21 cellular contexts compared by ENCODE assay signal in the genomic region with DNA sequence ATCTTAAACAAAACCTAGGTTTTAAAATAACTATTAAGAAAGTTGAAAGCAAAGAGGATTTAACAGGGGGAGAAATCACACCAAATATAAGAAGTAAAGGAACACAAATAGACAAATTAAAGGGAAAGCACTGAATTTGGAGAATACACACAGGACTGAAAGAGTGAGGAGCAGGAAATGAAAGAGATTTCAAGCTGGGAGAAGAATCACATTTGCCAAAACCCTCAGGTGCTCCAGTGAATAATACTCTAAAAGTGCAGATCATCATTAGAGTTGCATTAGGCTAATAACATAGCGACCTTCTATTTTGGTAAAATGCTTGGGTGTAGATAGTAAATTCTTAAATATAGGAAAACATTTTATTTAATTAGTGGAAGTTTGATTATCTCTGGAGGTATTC.
"Had no signal": no experiment of that assay in that cellular context is flagged by ENCODE, and none has a peak within 500 bp of the region (broad histone marks: within the 10 kb centered on the region; RNA-seq: fewer than 3 reads in every experiment).

No MANE protein-coding gene starts in this region.

- H3K4me1 ChIP-seq: pancreas, suprapubic skin, transverse colon, upper lobe of right lung, uterus had no signal

- H3K4me3 ChIP-seq: dorsolateral prefrontal cortex, hepatocyte, pancreas, smooth muscle cell, suprapubic skin, transverse colon, upper lobe of right lung, uterus had no signal

- H3K4me3 Mint-ChIP-seq: naive thymus-derived CD8-positive, alpha-beta T cell; stimulated activated naive CD8-positive, alpha-beta T cell treated with anti-CD3 and anti-CD28 coated beads, Interleukin-15, amount 100 ng/mL, for 72 hours had no signal

- H3K27me3 ChIP-seq: dorsolateral prefrontal cortex, hepatocyte, neutrophil, pancreas, suprapubic skin, transverse colon, upper lobe of right lung, uterus had no signal

- H3K4me1 Mint-ChIP-seq: naive thymus-derived CD8-positive, alpha-beta T cell; stimulated activated naive CD8-positive, alpha-beta T cell treated with anti-CD3 and anti-CD28 coated beads, Interleukin-15, amount 100 ng/mL, for 72 hours had no signal

- H3K27ac ChIP-seq: dorsolateral prefrontal cortex, hepatocyte, neutrophil, pancreas, suprapubic skin, transverse colon, upper lobe of right lung, uterus had no signal

- H3K27me3 Mint-ChIP-seq: naive thymus-derived CD8-positive, alpha-beta T cell; stimulated activated naive CD8-positive, alpha-beta T cell treated with anti-CD3 and anti-CD28 coated beads, Interleukin-15, amount 100 ng/mL, for 72 hours had no signal

- H3K36me3 ChIP-seq: neutrophil, pancreas, suprapubic skin, transverse colon, upper lobe of right lung, uterus had no signal

- H3K27ac Mint-ChIP-seq: stimulated activated naive CD8-positive, alpha-beta T cell treated with anti-CD3 and anti-CD28 coated beads, Interleukin-15, amount 100 ng/mL, for 72 hours had no signal

- ATAC-seq: naive thymus-derived CD8-positive, alpha-beta T cell; pancreas; sciatic nerve; stimulated activated naive CD8-positive, alpha-beta T cell treated with anti-CD3 and anti-CD28 coated beads, Interleukin-15, amount 100 ng/mL, for 72 hours; upper lobe of right lung had no signal

- H3K36me3 Mint-ChIP-seq: naive thymus-derived CD8-positive, alpha-beta T cell had no signal

- H3K9me3 Mint-ChIP-seq: stimulated activated naive CD8-positive, alpha-beta T cell treated with anti-CD3 and anti-CD28 coated beads, Interleukin-15, amount 100 ng/mL, for 72 hours had no signal

- DNase-seq: effector CD4-positive, alpha-beta T cell; mammary epithelial cell; mesendoderm; naive thymus-derived CD8-positive, alpha-beta T cell; pancreas; retina; stimulated activated CD4-positive, alpha-beta T cell treated with anti-CD3 and anti-CD28 coated beads, Interleukin-12 subunit alpha, Interleukin-12 subunit beta, amount 100 ng/mL, for 4 hours; stimulated activated CD4-positive, alpha-beta T cell treated with anti-CD3 and anti-CD28 coated beads, Interleukin-1b, Interleukin-23, amount 100 ng/mL, for 48 hours; stimulated activated CD4-positive, alpha-beta T cell treated with anti-CD3 and anti-CD28 coated beads, Interleukin-4, amount 100 ng/mL, for 1 hour; stimulated activated CD8-positive, alpha-beta memory T cell treated with anti-CD3 and anti-CD28 coated beads, Interleukin-4, amount 100 ng/mL, for 48 hours; stimulated activated naive CD4-positive, alpha-beta T cell; stimulated activated naive CD8-positive, alpha-beta T cell treated with anti-CD3 and anti-CD28 coated beads, Interleukin-15, amount 100 ng/mL, for 72 hours; transverse colon; upper lobe of right lung; uterus had no signal

- H3K9me3 ChIP-seq: neutrophil, pancreas, suprapubic skin, transverse colon, upper lobe of right lung, uterus had no signal
